11 cellular contexts compared by ENCODE assay signal in genomic region chr3:147939425-147940196, GRCh38.
A peak's percentile ranks its signal among the peaks of the same experiment; 100 is the strongest.
DNase-seq lines count a peak whose midpoint lies in the region; TF ChIP-seq lines count a peak whose summit lies in the region.
"Had no signal": no experiment of that assay in that cellular context is flagged by ENCODE, and none has a peak within 500 bp of the region (broad histone marks: within the 10 kb centered on the region; RNA-seq: fewer than 3 reads in every experiment).

No MANE protein-coding gene starts in this region.

- CTCF ChIA-PET in HEK293T (lab: Yijun Ruan, JAX): interaction anchor here (0.5 kb wide), 1 partner anchor 81 kb away, joined by 4 read pairs; no protein-coding TSS in a partner anchor

- H3K9me3 Mint-ChIP-seq in chondrocyte (ENCODE audit: low read depth): no peaks in the 10 kb centered on the region

- H3K27ac Mint-ChIP-seq in chondrocyte (ENCODE audit: unreplicated experiment): peak overlapping the region; percentile 76

- peak overlapping the region; percentile 41 for H3K4me3 ChIP-seq in skeletal muscle cell (ENCODE audit: low read depth, low read length)
- H3K4me3 ChIP-seq: pancreas had no signal

- no peaks in the 10 kb centered on the region for H3K27me3 Mint-ChIP-seq in chondrocyte (ENCODE audit: low read depth)

- H3K4me1 Mint-ChIP-seq in chondrocyte (ENCODE audit: low read depth): peaks cover 45% of the 10 kb centered on the region

- no peak for TF ChIP-seq CTCF in chondrocyte (IDR thresholded peaks at IDR 0.05)

- POLR2A ChIA-PET in HEK293T (lab: Yijun Ruan, JAX): no interaction called here

- DNase-seq in NCI-H526 treated with DMSO at 0.1 percent for 48 hours (lab: John Stamatoyannopoulos, UW) (peak; percentile 35), chondrocyte (ENCODE audit: low spot score) (no peak), medulla oblongata (ENCODE audit: extremely low spot score) (peak; percentile 84), skeletal muscle cell (ENCODE audit: low read depth) (no peak), Kasumi-1 (lab: John Stamatoyannopoulos, UW) (no peak), DMS114 treated with DMSO at 0.1 percent for 48 hours (lab: John Stamatoyannopoulos, UW; ENCODE audit: unreplicated experiment) (no peak), HPDE6-E6E7 (ENCODE audit: extremely low spot score) (no peak), HEK293T (ENCODE audit: extremely low spot score) (no peak)
- DNase-seq: Calu3, left colon, pancreas had no signal

- peak overlapping the region; percentile 68 for H3K4me3 Mint-ChIP-seq in chondrocyte (ENCODE audit: unreplicated experiment)

- H3K36me3 Mint-ChIP-seq in chondrocyte (ENCODE audit: low read depth): no peaks in the 10 kb centered on the region

TF ChIP-seq in HEK293T, 16 proteins besides CTCF, POLR2A, EP300 and RAD21:
- TF ChIP-seq PKNOX1 (IDR thresholded peaks at IDR 0.05) (no peak), ARNT (IDR thresholded peaks at IDR 0.05) (no peak), HDGF (IDR thresholded peaks at IDR 0.05; ENCODE audit: borderline replicate concordance) (no peak), TARDBP (IDR thresholded peaks at IDR 0.05) (no peak)

Comparison
In these comparisons a context has a peak if more than half of its experiments do, and no peak if none do; other contexts are left out.
1. DNase-seq: peak in NCI-H526 treated with DMSO at 0.1 percent for 48 hours (single experiment) and medulla oblongata (single experiment); none in chondrocyte (single experiment), skeletal muscle cell (single experiment), Kasumi-1 (0 of 2), DMS114 treated with DMSO at 0.1 percent for 48 hours (single experiment), HPDE6-E6E7 (single experiment) and HEK293T (single experiment).